In genomic region chr16:15031179-15031578, GRCh38 we compare ENCODE assay signal across 15 cellular contexts. TPM values are rescaled to one million over a fixed set of nuclear protein-coding genes. Genes with fewer than 3 reads are reported as not detected.
A peak's percentile ranks its signal among the peaks of the same experiment; 100 is the strongest.
DNase-seq lines count a peak whose midpoint lies in the region; ATAC-seq, FAIRE-seq and TF ChIP-seq lines count a peak whose summit lies in the region.
"Had no signal": no experiment of that assay in that cellular context is flagged by ENCODE, and none has a peak within 500 bp of the region (broad histone marks: within the 10 kb centered on the region; RNA-seq: fewer than 3 reads in every experiment).

No MANE protein-coding gene starts in this region.

- TF ChIP-seq CTCF in natural killer cell (IDR thresholded peaks at IDR 0.05): no peak

- intact Hi-C loops in natural killer cell (cut with micrococcal nuclease): no loop called here

- H3K9me3 Mint-ChIP-seq in activated CD8-positive, alpha-beta memory T cell treated with anti-CD3 and anti-CD28 coated beads, Interleukin-2, amount 10 ng/mL, durations not matched to agents 7 days and 5 days (ENCODE audit: low read depth): no peaks in the 10 kb centered on the region
- H3K9me3 Mint-ChIP-seq in natural killer cell: no peaks in the 10 kb centered on the region

- TF ChIP-seq POLR2A in H54 (IDR thresholded peaks at IDR 0.05; ENCODE audit: low read depth, low read length): no peak

- DNase-seq in activated CD8-positive, alpha-beta memory T cell treated with anti-CD3 and anti-CD28 coated beads, Interleukin-2, amount 10 ng/mL, durations not matched to agents 7 days and 5 days: peak; percentile 51
- no peak for DNase-seq in activated CD8-positive, alpha-beta memory T cell treated with anti-CD3 and anti-CD28 coated beads, Interleukin-2, amount 50 U/mL, for 48 hours
- peak; percentile 73 for DNase-seq in KG1 (lab: John Stamatoyannopoulos, UW)
- DNase-seq in UCSD-AML1 (lab: John Stamatoyannopoulos, UW; ENCODE audit: unreplicated experiment): peak; percentile 65
- no peak for DNase-seq in natural killer cell
- no peak for DNase-seq in stimulated activated naive CD8-positive, alpha-beta T cell treated with anti-CD3 and anti-CD28 coated beads, Interleukin-15, Interleukin-2, amounts not matched to agents 100 U/mL and 50 U/mL, for 24 hours
- no peak for DNase-seq in H54 (ENCODE audit: insufficient read length, low spot score)
- DNase-seq: DMS53, NCI-H1930, NCI-H526 treated with DMSO at 0.1 percent for 48 hours, occipital lobe, stomach had no signal

- peak; percentile 61 for ATAC-seq in activated CD8-positive, alpha-beta memory T cell treated with anti-CD3 and anti-CD28 coated beads, Interleukin-2, amount 10 ng/mL, durations not matched to agents 7 days and 5 days
- ATAC-seq in natural killer cell (peak; percentile 71 to 87 (median 73)), GM19324 (IDR thresholded peaks at IDR 0.05; ENCODE audit: low FRiP score, unreplicated experiment) (no peak)
- no peak for ATAC-seq in stimulated activated naive CD8-positive, alpha-beta T cell treated with anti-CD3 and anti-CD28 coated beads, Interleukin-15, Interleukin-2, amounts not matched to agents 100 U/mL and 50 U/mL, for 24 hours
- ATAC-seq: K562 had no signal

- H3K4me3 Mint-ChIP-seq in activated CD8-positive, alpha-beta memory T cell treated with anti-CD3 and anti-CD28 coated beads, Interleukin-2, amount 10 ng/mL, durations not matched to agents 7 days and 5 days: no peak overlapping the region
- peak overlapping the region; percentile 67 for H3K4me3 Mint-ChIP-seq in natural killer cell

- FAIRE-seq in H54 (lab: Jason Lieb, UNC): no peak
- FAIRE-seq: K562, keratinocyte had no signal

- H3K27me3 Mint-ChIP-seq in activated CD8-positive, alpha-beta memory T cell treated with anti-CD3 and anti-CD28 coated beads, Interleukin-2, amount 10 ng/mL, durations not matched to agents 7 days and 5 days: no peaks in the 10 kb centered on the region
- H3K27me3 Mint-ChIP-seq in natural killer cell (ENCODE audit: low read depth in 2 of 2): no peaks in the 10 kb centered on the region

- peaks cover 14% of the 10 kb centered on the region for H3K4me1 Mint-ChIP-seq in activated CD8-positive, alpha-beta memory T cell treated with anti-CD3 and anti-CD28 coated beads, Interleukin-2, amount 10 ng/mL, durations not matched to agents 7 days and 5 days
- peaks cover 15 to 21% of the 10 kb centered on the region in 2 donors for H3K4me1 Mint-ChIP-seq in natural killer cell

- CTCF ChIA-PET in activated CD8-positive, alpha-beta memory T cell treated with anti-CD3 and anti-CD28 coated beads, Interleukin-2, amount 10 ng/mL, durations not matched to agents 7 days and 5 days (lab: Charles Lee): no interaction called here

- peaks cover 28% of the 10 kb centered on the region for H3K36me3 Mint-ChIP-seq in activated CD8-positive, alpha-beta memory T cell treated with anti-CD3 and anti-CD28 coated beads, Interleukin-2, amount 10 ng/mL, durations not matched to agents 7 days and 5 days
- peaks cover 7% of the 10 kb centered on the region for H3K36me3 Mint-ChIP-seq in natural killer cell

- peak overlapping the region; percentile 26 for H3K27ac Mint-ChIP-seq in activated CD8-positive, alpha-beta memory T cell treated with anti-CD3 and anti-CD28 coated beads, Interleukin-2, amount 10 ng/mL, durations not matched to agents 7 days and 5 days
- H3K27ac Mint-ChIP-seq in natural killer cell: peak overlapping the region; percentile 87 to 89

RNA-seq across cellular contexts. Expression of gene NTAN1, which starts 24.7 kb away (rescaled TPM):
- total RNA-seq in activated CD8-positive, alpha-beta memory T cell treated with anti-CD3 and anti-CD28 coated beads, Interleukin-2, amount 10 ng/mL, durations not matched to agents 7 days and 5 days: 10 to 100 TPM; 44.3 to 44.9 TPM
- total RNA-seq in natural killer cell: 10 to 100 TPM; 26.7 to 35.1 (median 30.3) TPM

RNA-seq across cellular contexts. Expression of gene PDXDC1, which starts 56.4 kb away (rescaled TPM):
- total RNA-seq in activated CD8-positive, alpha-beta memory T cell treated with anti-CD3 and anti-CD28 coated beads, Interleukin-2, amount 10 ng/mL, durations not matched to agents 7 days and 5 days: 10 to 100 TPM; 47.0 to 58.7 TPM
- total RNA-seq in natural killer cell: 10 to 100 TPM; 72.7 to 88.2 (median 75.1) TPM

Comparison
In these comparisons a context has a peak if more than half of its experiments do, and no peak if none do; other contexts are left out.
1. DNase-seq: peak in activated CD8-positive, alpha-beta memory T cell treated with anti-CD3 and anti-CD28 coated beads, Interleukin-2, amount 10 ng/mL, durations not matched to agents 7 days and 5 days (single experiment), KG1 (single experiment) and UCSD-AML1 (single experiment); none in activated CD8-positive, alpha-beta memory T cell treated with anti-CD3 and anti-CD28 coated beads, Interleukin-2, amount 50 U/mL, for 48 hours (single experiment), natural killer cell (single experiment), stimulated activated naive CD8-positive, alpha-beta T cell treated with anti-CD3 and anti-CD28 coated beads, Interleukin-15, Interleukin-2, amounts not matched to agents 100 U/mL and 50 U/mL, for 24 hours (single experiment) and H54 (single experiment).
2. ATAC-seq: peak in activated CD8-positive, alpha-beta memory T cell treated with anti-CD3 and anti-CD28 coated beads, Interleukin-2, amount 10 ng/mL, durations not matched to agents 7 days and 5 days (single experiment) and natural killer cell (3 of 3); none in stimulated activated naive CD8-positive, alpha-beta T cell treated with anti-CD3 and anti-CD28 coated beads, Interleukin-15, Interleukin-2, amounts not matched to agents 100 U/mL and 50 U/mL, for 24 hours (single experiment) and GM19324 (single experiment).